25 cellular contexts compared by ENCODE assay signal in genomic region chr19:28022506-28022905, GRCh38.
"Had no signal": no experiment of that assay in that cellular context is flagged by ENCODE, and none has a peak within 500 bp of the region (broad histone marks: within the 10 kb centered on the region; RNA-seq: fewer than 3 reads in every experiment).

No MANE protein-coding gene starts in this region.

- H3K36me3 Mint-ChIP-seq: naive thymus-derived CD4-positive, alpha-beta T cell; natural killer cell treated with Interleukin-12 subunit alpha and Interleukin-12 subunit beta and Interleukin-15 and Interleukin-18, amount 100 ng/mL, for 72 hours; stimulated activated naive B cell treated with anti-CD40 and anti-IgM and Interleukin-4, amounts not matched to agents 10 μg/mL and 1 μg/mL and 100 μg/mL, for 72 hours had no signal

- H3K36me3 ChIP-seq: left ventricle myocardium inferior, neutrophil, ovary, right atrium auricular region, right lobe of liver, stomach, tibial nerve, upper lobe of left lung, vagina had no signal

- DNase-seq: islet precursor cell; left ventricle myocardium inferior; midbrain; mucosa of descending colon; naive thymus-derived CD4-positive, alpha-beta T cell; occipital lobe; ovary; right lobe of liver; stimulated activated CD4-positive, alpha-beta T cell treated with anti-CD3 and anti-CD28 coated beads, Interleukin-12 subunit alpha, Interleukin-12 subunit beta, amount 100 ng/mL, for 4 hours; stimulated activated CD4-positive, alpha-beta T cell treated with anti-CD3 and anti-CD28 coated beads, Interleukin-15, amount 100 ng/mL, for 24 hours; stimulated activated CD4-positive, alpha-beta T cell treated with anti-CD3 and anti-CD28 coated beads, Interleukin-2, amount 100 ng/mL, for 24 hours; stimulated activated CD4-positive, alpha-beta T cell treated with anti-CD3 and anti-CD28 coated beads, Interleukin-4, amount 100 ng/mL, for 1 hour; stimulated activated naive B cell treated with anti-CD40 and anti-IgM and Interleukin-4, amounts not matched to agents 10 μg/mL and 1 μg/mL and 100 μg/mL, for 72 hours; stimulated activated naive CD8-positive, alpha-beta T cell treated with anti-CD3 and anti-CD28 coated beads, Interleukin-15, Interleukin-2, amounts not matched to agents 100 U/mL and 50 U/mL, for 24 hours; stomach; upper lobe of left lung had no signal

- H3K4me3 Mint-ChIP-seq: naive thymus-derived CD4-positive, alpha-beta T cell; natural killer cell treated with Interleukin-12 subunit alpha and Interleukin-12 subunit beta and Interleukin-15 and Interleukin-18, amount 100 ng/mL, for 72 hours; stimulated activated naive B cell treated with anti-CD40 and anti-IgM and Interleukin-4, amounts not matched to agents 10 μg/mL and 1 μg/mL and 100 μg/mL, for 72 hours had no signal

- H3K4me2 ChIP-seq: hepatocyte had no signal

- H3K4me1 Mint-ChIP-seq: naive thymus-derived CD4-positive, alpha-beta T cell; stimulated activated naive B cell treated with anti-CD40 and anti-IgM and Interleukin-4, amounts not matched to agents 10 μg/mL and 1 μg/mL and 100 μg/mL, for 72 hours had no signal

- H3K9me3 ChIP-seq: left ventricle myocardium inferior, mucosa of descending colon, neutrophil, ovary, right atrium auricular region, right lobe of liver, stomach, tibial nerve, upper lobe of left lung, vagina had no signal

- H3K27me3 ChIP-seq: hepatocyte, neutrophil, ovary, right atrium auricular region, right lobe of liver, tibial nerve, upper lobe of left lung, vagina had no signal

- H3K4me3 ChIP-seq: hepatocyte, left ventricle myocardium inferior, lung, mucosa of descending colon, ovary, right atrium auricular region, right lobe of liver, skin epidermis, stomach, tibial nerve, upper lobe of left lung, vagina had no signal

- H3K4me1 ChIP-seq: left ventricle myocardium inferior, right atrium auricular region, right lobe of liver, stomach, tibial nerve, upper lobe of left lung, vagina had no signal

- H3K27ac ChIP-seq: hepatocyte, left ventricle myocardium inferior, neutrophil, ovary, right atrium auricular region, right lobe of liver, skin epidermis, stomach, tibial nerve, upper lobe of left lung, vagina had no signal

- H2AFZ ChIP-seq: hepatocyte had no signal

- H3K79me2 ChIP-seq: hepatocyte had no signal

- H3K27ac Mint-ChIP-seq: naive thymus-derived CD4-positive, alpha-beta T cell; natural killer cell treated with Interleukin-12 subunit alpha and Interleukin-12 subunit beta and Interleukin-15 and Interleukin-18, amount 100 ng/mL, for 72 hours; progenitor cell of endocrine pancreas; stimulated activated naive B cell treated with anti-CD40 and anti-IgM and Interleukin-4, amounts not matched to agents 10 μg/mL and 1 μg/mL and 100 μg/mL, for 72 hours had no signal
